2 cellular contexts compared by ENCODE assay signal in genomic region chr10:84424731-84425165, GRCh38.
A peak's percentile ranks its signal among the peaks of the same experiment; 100 is the strongest.
TF ChIP-seq lines count a peak whose summit lies in the region.

No MANE protein-coding gene starts in this region.

TF ChIP-seq in HCT116, 20 proteins besides CTCF, POLR2A, EP300 and RAD21:
- TF ChIP-seq CBX3 (IDR thresholded peaks at IDR 0.05; ENCODE audit: low read depth), result peak; percentile 31; the same call in 1 of the 2 replicates
- TF ChIP-seq ZNF274 (IDR thresholded peaks at IDR 0.05; ENCODE audit: low read depth, low read length), result no peak
- 0 out of 2 replicates have a peak, but pooled peaks have one; percentile 31 for TF ChIP-seq SP1 (IDR thresholded peaks at IDR 0.05; ENCODE audit: low read depth)

TF ChIP-seq in SK-N-SH, 30 proteins besides CTCF, POLR2A, EP300 and RAD21:
- no peak for TF ChIP-seq CHD2 (IDR thresholded peaks at IDR 0.05; ENCODE audit: low read length, partially characterized antibody)
- TF ChIP-seq RFX5 (IDR thresholded peaks at IDR 0.05; ENCODE audit: low read length), result no peak
- TF ChIP-seq PBX3 (IDR thresholded peaks at IDR 0.05), result no peak
- peak; percentile 64 for TF ChIP-seq POLR2AphosphoS5 (IDR thresholded peaks at IDR 0.05; ENCODE audit: low read depth, low read length)
- no peak for TF ChIP-seq MXI1 (IDR thresholded peaks at IDR 0.05; ENCODE audit: low read depth, low read length)
- no peak for TF ChIP-seq TEAD4 (IDR thresholded peaks at IDR 0.05; ENCODE audit: borderline replicate concordance, insufficient read depth)
- no peak for TF ChIP-seq FOXJ3 (CRISPR knock-in tag; IDR thresholded peaks at IDR 0.05)
- peak; percentile 63 for TF ChIP-seq NFIC (IDR thresholded peaks at IDR 0.05; ENCODE audit: borderline replicate concordance)
- TF ChIP-seq RXRA (IDR thresholded peaks at IDR 0.05; ENCODE audit: borderline replicate concordance, low read depth), result no peak
- TF ChIP-seq TCF12 (IDR thresholded peaks at IDR 0.05), result no peak
- TF ChIP-seq JUND (IDR thresholded peaks at IDR 0.05), result no peak
- TF ChIP-seq SMC3 (IDR thresholded peaks at IDR 0.05; ENCODE audit: low read depth, low read length), result no peak
- TF ChIP-seq YY1 (IDR thresholded peaks at IDR 0.05; ENCODE audit: low read depth), result peak; percentile 64
- TF ChIP-seq GATA2 (CRISPR knock-in tag; IDR thresholded peaks at IDR 0.05), result no peak
- TF ChIP-seq SIN3A (IDR thresholded peaks at IDR 0.05; ENCODE audit: borderline replicate concordance, low read depth, low read length), result no peak
- TF ChIP-seq, protein P1, sequence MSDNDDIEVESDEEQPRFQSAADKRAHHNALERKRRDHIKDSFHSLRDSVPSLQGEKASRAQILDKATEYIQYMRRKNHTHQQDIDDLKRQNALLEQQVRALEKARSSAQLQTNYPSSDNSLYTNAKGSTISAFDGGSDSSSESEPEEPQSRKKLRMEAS (IDR thresholded peaks at IDR 0.05; ENCODE audit: low read depth), result peak; percentile 47; the same call in 1 of the 2 replicates
- no peak for TF ChIP-seq ZBTB33 (IDR thresholded peaks at IDR 0.05; ENCODE audit: borderline replicate concordance, low read depth)
- TF ChIP-seq, protein P2, sequence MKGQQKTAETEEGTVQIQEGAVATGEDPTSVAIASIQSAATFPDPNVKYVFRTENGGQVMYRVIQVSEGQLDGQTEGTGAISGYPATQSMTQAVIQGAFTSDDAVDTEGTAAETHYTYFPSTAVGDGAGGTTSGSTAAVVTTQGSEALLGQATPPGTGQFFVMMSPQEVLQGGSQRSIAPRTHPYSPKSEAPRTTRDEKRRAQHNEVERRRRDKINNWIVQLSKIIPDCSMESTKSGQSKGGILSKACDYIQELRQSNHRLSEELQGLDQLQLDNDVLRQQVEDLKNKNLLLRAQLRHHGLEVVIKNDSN (IDR thresholded peaks at IDR 0.05; ENCODE audit: borderline replicate concordance, low read depth), result no peak; the same call in 1 of the 2 replicates
- TF ChIP-seq EZH2phosphoT487 (IDR thresholded peaks at IDR 0.05; ENCODE audit: borderline replicate concordance, low read depth), result no peak
- TF ChIP-seq, protein P3, sequence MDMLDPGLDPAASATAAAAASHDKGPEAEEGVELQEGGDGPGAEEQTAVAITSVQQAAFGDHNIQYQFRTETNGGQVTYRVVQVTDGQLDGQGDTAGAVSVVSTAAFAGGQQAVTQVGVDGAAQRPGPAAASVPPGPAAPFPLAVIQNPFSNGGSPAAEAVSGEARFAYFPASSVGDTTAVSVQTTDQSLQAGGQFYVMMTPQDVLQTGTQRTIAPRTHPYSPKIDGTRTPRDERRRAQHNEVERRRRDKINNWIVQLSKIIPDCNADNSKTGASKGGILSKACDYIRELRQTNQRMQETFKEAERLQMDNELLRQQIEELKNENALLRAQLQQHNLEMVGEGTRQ (IDR thresholded peaks at IDR 0.05; ENCODE audit: borderline replicate concordance, low read depth, low read length), result no peak
- TF ChIP-seq RCOR1 (IDR thresholded peaks at IDR 0.05; ENCODE audit: low read length), result no peak
- TF ChIP-seq TAF1 (IDR thresholded peaks at IDR 0.05; ENCODE audit: borderline replicate concordance, low read depth, low read length), result peak; percentile 57; the same call in 1 of the 2 replicates
- TF ChIP-seq, protein P4, sequence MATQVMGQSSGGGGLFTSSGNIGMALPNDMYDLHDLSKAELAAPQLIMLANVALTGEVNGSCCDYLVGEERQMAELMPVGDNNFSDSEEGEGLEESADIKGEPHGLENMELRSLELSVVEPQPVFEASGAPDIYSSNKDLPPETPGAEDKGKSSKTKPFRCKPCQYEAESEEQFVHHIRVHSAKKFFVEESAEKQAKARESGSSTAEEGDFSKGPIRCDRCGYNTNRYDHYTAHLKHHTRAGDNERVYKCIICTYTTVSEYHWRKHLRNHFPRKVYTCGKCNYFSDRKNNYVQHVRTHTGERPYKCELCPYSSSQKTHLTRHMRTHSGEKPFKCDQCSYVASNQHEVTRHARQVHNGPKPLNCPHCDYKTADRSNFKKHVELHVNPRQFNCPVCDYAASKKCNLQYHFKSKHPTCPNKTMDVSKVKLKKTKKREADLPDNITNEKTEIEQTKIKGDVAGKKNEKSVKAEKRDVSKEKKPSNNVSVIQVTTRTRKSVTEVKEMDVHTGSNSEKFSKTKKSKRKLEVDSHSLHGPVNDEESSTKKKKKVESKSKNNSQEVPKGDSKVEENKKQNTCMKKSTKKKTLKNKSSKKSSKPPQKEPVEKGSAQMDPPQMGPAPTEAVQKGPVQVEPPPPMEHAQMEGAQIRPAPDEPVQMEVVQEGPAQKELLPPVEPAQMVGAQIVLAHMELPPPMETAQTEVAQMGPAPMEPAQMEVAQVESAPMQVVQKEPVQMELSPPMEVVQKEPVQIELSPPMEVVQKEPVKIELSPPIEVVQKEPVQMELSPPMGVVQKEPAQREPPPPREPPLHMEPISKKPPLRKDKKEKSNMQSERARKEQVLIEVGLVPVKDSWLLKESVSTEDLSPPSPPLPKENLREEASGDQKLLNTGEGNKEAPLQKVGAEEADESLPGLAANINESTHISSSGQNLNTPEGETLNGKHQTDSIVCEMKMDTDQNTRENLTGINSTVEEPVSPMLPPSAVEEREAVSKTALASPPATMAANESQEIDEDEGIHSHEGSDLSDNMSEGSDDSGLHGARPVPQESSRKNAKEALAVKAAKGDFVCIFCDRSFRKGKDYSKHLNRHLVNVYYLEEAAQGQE (IDR thresholded peaks at IDR 0.05; ENCODE audit: low read depth, low read length), result no peak
- TF ChIP-seq FOXM1 (IDR thresholded peaks at IDR 0.05; ENCODE audit: low read depth), result no peak
- TF ChIP-seq IRF3 (IDR thresholded peaks at IDR 0.05; ENCODE audit: low read depth, low read length), result no peak
- peak; percentile 14; the same call in 1 of the 2 replicates for TF ChIP-seq ELF1 (IDR thresholded peaks at IDR 0.05)
- no peak for TF ChIP-seq NRF1 (IDR thresholded peaks at IDR 0.05; ENCODE audit: low read depth, low read length)
- peak; percentile 77 for TF ChIP-seq GABPA (IDR thresholded peaks at IDR 0.05; ENCODE audit: low read depth)
- no peak for TF ChIP-seq FOSL2 (IDR thresholded peaks at IDR 0.05; ENCODE audit: borderline replicate concordance, low read depth)
- TF ChIP-seq MEF2A (IDR thresholded peaks at IDR 0.05; ENCODE audit: borderline replicate concordance, low read depth), result peak; percentile 94
